8 cellular contexts compared by ENCODE assay signal in genomic region chrX:19343085-19343461, GRCh38. TPM values are rescaled to one million over a fixed set of nuclear protein-coding genes. Genes with fewer than 3 reads are reported as not detected.
DNase-seq lines count a peak whose midpoint lies in the region; ATAC-seq and TF ChIP-seq lines count a peak whose summit lies in the region.

No MANE protein-coding gene starts in this region.

- H3K27ac ChIP-seq in lung (ENCODE audit: low read depth in 1 of 2, low read length in 1 of 2) (peak overlapping the region; percentile 66 to 69), upper lobe of right lung (peak overlapping the region; percentile 47)

- H3K4me1 Mint-ChIP-seq in activated naive CD4-positive, alpha-beta T cell treated with anti-CD3 and anti-CD28 coated beads, Interleukin-2, amount 50 U/mL, for 24 hours: peaks cover 19% of the 10 kb centered on the region

- 38 to 56% methylated on average over 10 of the region's 10 CpGs for WGBS in lung, 2 donors

- H3K4me3 Mint-ChIP-seq in activated naive CD4-positive, alpha-beta T cell treated with anti-CD3 and anti-CD28 coated beads, Interleukin-2, amount 50 U/mL, for 24 hours: peak overlapping the region; percentile 91

- H3K36me3 ChIP-seq in lung (ENCODE audit: control insufficient read depth in 2 of 2, insufficient read depth in 2 of 2, low read length in 2 of 2): peaks cover 0 to 1% of the 10 kb centered on the region in 2 donors
- H3K36me3 ChIP-seq in upper lobe of right lung: no peaks in the 10 kb centered on the region

- intact Hi-C loops in upper lobe of right lung (cut with DNase I): no loop called here

- no peak for TF ChIP-seq CTCF in astrocyte of the cerebellum (IDR thresholded peaks at IDR 0.05; ENCODE audit: low read depth, low read length, missing control alignments)
- no peak for TF ChIP-seq CTCF in lung (IDR thresholded peaks at IDR 0.05; ENCODE audit: control extremely low read depth, extremely low read depth)
- no peak for TF ChIP-seq CTCF in upper lobe of right lung (IDR thresholded peaks at IDR 0.05)

- H3K9me3 ChIP-seq in lung (ENCODE audit: control insufficient read depth in 2 of 2, insufficient read depth in 1 of 2, low read length in 1 of 2) (no peaks in the 10 kb centered on the region), upper lobe of right lung (no peaks in the 10 kb centered on the region)

- H3K36me3 Mint-ChIP-seq in activated naive CD4-positive, alpha-beta T cell treated with anti-CD3 and anti-CD28 coated beads, Interleukin-2, amount 50 U/mL, for 24 hours: no peaks in the 10 kb centered on the region

- peaks cover 1% of the 10 kb centered on the region for H3K27me3 Mint-ChIP-seq in activated naive CD4-positive, alpha-beta T cell treated with anti-CD3 and anti-CD28 coated beads, Interleukin-2, amount 50 U/mL, for 24 hours

- no peak for DNase-seq in activated naive CD4-positive, alpha-beta T cell treated with anti-CD3 and anti-CD28 coated beads, Interleukin-2, amount 50 U/mL, for 16 hours
- no peak for DNase-seq in astrocyte of the cerebellum (ENCODE audit: low read depth)
- no peak for DNase-seq in lung (ENCODE audit: low spot score)
- no peak for DNase-seq in upper lobe of right lung
- DNase-seq in NCI-H1436 (lab: John Stamatoyannopoulos, UW): no peak
- DNase-seq in NCI-H510A treated with DMSO at 0.1 percent for 48 hours (lab: John Stamatoyannopoulos, UW): no peak
- no peak for DNase-seq in H4 (ENCODE audit: low spot score)

- H3K27me3 ChIP-seq in lung (ENCODE audit: control insufficient read depth, insufficient read depth) (peaks cover under 1% of the 10 kb centered on the region), upper lobe of right lung (no peaks in the 10 kb centered on the region)

- H3K9me3 Mint-ChIP-seq in activated naive CD4-positive, alpha-beta T cell treated with anti-CD3 and anti-CD28 coated beads, Interleukin-2, amount 50 U/mL, for 24 hours: no peaks in the 10 kb centered on the region

- no peak for ATAC-seq in lung (ENCODE audit: insufficient read depth, low FRiP score)
- no peak for ATAC-seq in upper lobe of right lung

- in situ Hi-C loops in astrocyte of the cerebellum (cut with HindIII; ENCODE audit: low sequenced_read_pairs): loop anchor here (25.0 kb wide), 1 partner anchor 931 kb away; no protein-coding TSS in a partner anchor

- H3K4me1 ChIP-seq in lung (ENCODE audit: control insufficient read depth in 2 of 2, insufficient read depth in 2 of 2, low read length in 2 of 2): peaks cover 2 to 3% of the 10 kb centered on the region in 2 donors
- H3K4me1 ChIP-seq in upper lobe of right lung: peaks cover 5% of the 10 kb centered on the region

- H3K27ac Mint-ChIP-seq in activated naive CD4-positive, alpha-beta T cell treated with anti-CD3 and anti-CD28 coated beads, Interleukin-2, amount 50 U/mL, for 24 hours: no peak overlapping the region

- peak overlapping the region; percentile 71 for H3K4me3 ChIP-seq in astrocyte of the cerebellum (ENCODE audit: low read depth, low read length)
- H3K4me3 ChIP-seq in lung: no peak overlapping the region
- peak overlapping the region; percentile 69 for H3K4me3 ChIP-seq in upper lobe of right lung

RNA-seq across cellular contexts. Expression of gene PDHA1, which starts 0.7 kb away (rescaled TPM):
- total RNA-seq in lung (100 to 1,000 TPM in 1 of 2 donors, 10 to 100 TPM in 1; 98.9 to 125 TPM), upper lobe of right lung (114 TPM)
- 100 to 1,000 TPM in 1 of 2 donors, 10 to 100 TPM in 1; 93.7 to 116 TPM for polyA plus RNA-seq in lung
- 48.2 and 78.1 TPM in 2 replicates for total RNA-seq in H4 (2014; rRNA removed; shearing (Covaris generic))
